Comparison of ENCODE assay signal across 1 cellular context in genomic region chr4:55948726-55949479, GRCh38.
A peak's percentile ranks its signal among the peaks of the same experiment; 100 is the strongest.
TF ChIP-seq lines count a peak whose summit lies in the region.

Gene CEP135, plus strand, starts transcription at chr4:55948945. Its CDS starts 3,186 bp downstream, at chr4:55952131.

TF ChIP-seq in WTC11, 78 proteins besides CTCF, POLR2A, EP300 and RAD21 (continued from another document):
- TF ChIP-seq E2F4 (CRISPR knock-in tag; IDR thresholded peaks at IDR 0.05; ENCODE audit: borderline replicate concordance, low read depth): peak; percentile 96
- TF ChIP-seq ZBTB21 (CRISPR knock-in tag; IDR thresholded peaks at IDR 0.05; ENCODE audit: borderline replicate concordance): 0 out of 2 replicates have a peak, but pooled peaks have one; percentile 69
- TF ChIP-seq ZNF317 (CRISPR knock-in tag; IDR thresholded peaks at IDR 0.05; ENCODE audit: borderline replicate concordance, low read depth): no peak
- no peak for TF ChIP-seq OVOL2 (CRISPR knock-in tag; IDR thresholded peaks at IDR 0.05; ENCODE audit: borderline replicate concordance)
- TF ChIP-seq E2F1 (CRISPR knock-in tag; IDR thresholded peaks at IDR 0.05): 0 out of 2 replicates have a peak, but pooled peaks have one; percentile 69
- peak; percentile 67; the same call in 1 of the 2 replicates for TF ChIP-seq CREM (CRISPR knock-in tag; IDR thresholded peaks at IDR 0.05)
- peak; percentile 82; the same call in 1 of the 2 replicates for TF ChIP-seq ELF4 (CRISPR knock-in tag; IDR thresholded peaks at IDR 0.05; ENCODE audit: low read depth)
- TF ChIP-seq ATF3 (CRISPR knock-in tag; conservative IDR thresholded peaks at IDR 0.05): no peak
- TF ChIP-seq TEAD4 (CRISPR knock-in tag; IDR thresholded peaks at IDR 0.05): no peak
- TF ChIP-seq ATF1 (CRISPR knock-in tag; IDR thresholded peaks at IDR 0.05): no peak
- peak; percentile 88 for TF ChIP-seq ETV6 (CRISPR knock-in tag; IDR thresholded peaks at IDR 0.05)
- no peak for TF ChIP-seq ERG (CRISPR knock-in tag; IDR thresholded peaks at IDR 0.05)
- TF ChIP-seq MAX (CRISPR knock-in tag; IDR thresholded peaks at IDR 0.05): peak; percentile 82
- peak; percentile 75; the same call in 1 of the 2 replicates for TF ChIP-seq CBFB (CRISPR knock-in tag; IDR thresholded peaks at IDR 0.05; ENCODE audit: low read depth)
- no peak for TF ChIP-seq ATF6 (CRISPR knock-in tag; IDR thresholded peaks at IDR 0.05)
- no peak for TF ChIP-seq ZNF425 (CRISPR knock-in tag; conservative IDR thresholded peaks at IDR 0.05)
- no peak for TF ChIP-seq SMAD4 (CRISPR knock-in tag; IDR thresholded peaks at IDR 0.05)
- no peak for TF ChIP-seq JAZF1 (CRISPR knock-in tag; IDR thresholded peaks at IDR 0.05)
- no peak for TF ChIP-seq ZNF396 (CRISPR knock-in tag; IDR thresholded peaks at IDR 0.05; ENCODE audit: borderline replicate concordance)
- TF ChIP-seq SOX15 (CRISPR knock-in tag; IDR thresholded peaks at IDR 0.05): no peak
- peak; percentile 94 for TF ChIP-seq E2F5 (CRISPR knock-in tag; IDR thresholded peaks at IDR 0.05)
- TF ChIP-seq JUN (CRISPR knock-in tag; IDR thresholded peaks at IDR 0.05): 0 out of 2 replicates have a peak, but pooled peaks have one; percentile 35
- peak; percentile 98 for TF ChIP-seq HMGXB4 (CRISPR knock-in tag; IDR thresholded peaks at IDR 0.05)
- TF ChIP-seq FOXK1 (CRISPR knock-in tag; IDR thresholded peaks at IDR 0.05): peak; percentile 84
- peak; percentile 94; the same call in 1 of the 2 replicates for TF ChIP-seq ARID4B (CRISPR knock-in tag; IDR thresholded peaks at IDR 0.05; ENCODE audit: borderline replicate concordance)
- peak; percentile 90; the same call in 1 of the 2 replicates for TF ChIP-seq AFF4 (CRISPR knock-in tag; IDR thresholded peaks at IDR 0.05; ENCODE audit: borderline replicate concordance)
- no peak for TF ChIP-seq GTF2I (CRISPR knock-in tag; conservative IDR thresholded peaks at IDR 0.05)
- TF ChIP-seq MYBL2 (CRISPR knock-in tag; IDR thresholded peaks at IDR 0.05): peak; percentile 86; the same call in 1 of the 2 replicates
- TF ChIP-seq ZNF423 (CRISPR knock-in tag; IDR thresholded peaks at IDR 0.05): no peak
